ENCODE assay signal across 19 cellular contexts in the genomic region with DNA sequence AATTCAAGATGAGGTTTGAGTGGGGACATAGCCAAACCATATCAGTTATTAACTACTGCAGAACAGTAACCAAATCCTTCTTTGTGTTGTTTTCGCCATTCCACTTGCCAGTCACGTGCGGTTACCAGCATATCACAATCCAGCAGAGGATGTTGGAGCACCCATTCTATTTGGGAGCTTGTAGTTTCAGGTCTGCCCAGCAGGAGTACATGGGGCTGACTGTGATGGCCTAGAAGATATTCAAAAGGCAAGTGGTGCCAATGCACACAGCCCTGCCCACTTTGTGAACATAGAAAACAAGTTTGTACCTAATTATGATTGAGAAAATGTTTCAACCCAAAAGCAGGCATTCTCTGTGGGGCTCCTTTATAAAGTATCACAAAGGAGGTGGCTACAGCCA.
"Had no signal": no experiment of that assay in that cellular context is flagged by ENCODE, and none has a peak within 500 bp of the region (broad histone marks: within the 10 kb centered on the region; RNA-seq: fewer than 3 reads in every experiment).

No MANE protein-coding gene starts in this region.

- FAIRE-seq: astrocyte, small intestine had no signal

- H3K4me3 ChIP-seq: dorsolateral prefrontal cortex, esophagus squamous epithelium, right atrium auricular region, tibial nerve had no signal

- H3K36me3 ChIP-seq: esophagus squamous epithelium, right atrium auricular region had no signal

- DNase-seq: activated CD4-positive, alpha-beta T cell treated with anti-CD3 and anti-CD28 coated beads, Interleukin-2, amount 50 U/mL, for 48 hours; activated CD4-positive, CD25-positive, alpha-beta regulatory T cell treated with anti-CD3 and anti-CD28 coated beads, Interleukin-2, amount 50 U/mL, for 72 hours; activated CD8-positive, alpha-beta memory T cell treated with anti-CD3 and anti-CD28 coated beads, Interleukin-2, amount 10 ng/mL, durations not matched to agents 7 days and 5 days; activated naive CD4-positive, alpha-beta T cell treated with anti-CD3 and anti-CD28 coated beads for 36 hours; activated T-cell treated with anti-CD3 and anti-CD28 coated beads, Interleukin-2, amount 50 U/mL, for 1 hour; dorsolateral prefrontal cortex; esophagus squamous epithelium; hypothalamus; left ventricle myocardium superior; naive thymus-derived CD8-positive, alpha-beta T cell; posterior cingulate gyrus; small intestine; stimulated activated CD4-positive, alpha-beta T cell treated with anti-CD3 and anti-CD28 coated beads, Interleukin-4, amount 100 ng/mL, for 24 hours; stimulated activated naive CD4-positive, alpha-beta T cell; substantia nigra; T1000 had no signal

- H3K27ac ChIP-seq: dorsolateral prefrontal cortex, esophagus squamous epithelium, right atrium auricular region, tibial nerve had no signal

- H3K4me1 ChIP-seq: esophagus squamous epithelium, right atrium auricular region, tibial nerve had no signal

- ATAC-seq: activated CD8-positive, alpha-beta memory T cell treated with anti-CD3 and anti-CD28 coated beads, Interleukin-2, amount 10 ng/mL, durations not matched to agents 7 days and 5 days; left ventricle myocardium superior; naive thymus-derived CD8-positive, alpha-beta T cell had no signal

- H3K27me3 ChIP-seq: dorsolateral prefrontal cortex, esophagus squamous epithelium, right atrium auricular region, tibial nerve had no signal

- H3K9me3 ChIP-seq: esophagus squamous epithelium, right atrium auricular region, tibial nerve had no signal
